In the genomic region with DNA sequence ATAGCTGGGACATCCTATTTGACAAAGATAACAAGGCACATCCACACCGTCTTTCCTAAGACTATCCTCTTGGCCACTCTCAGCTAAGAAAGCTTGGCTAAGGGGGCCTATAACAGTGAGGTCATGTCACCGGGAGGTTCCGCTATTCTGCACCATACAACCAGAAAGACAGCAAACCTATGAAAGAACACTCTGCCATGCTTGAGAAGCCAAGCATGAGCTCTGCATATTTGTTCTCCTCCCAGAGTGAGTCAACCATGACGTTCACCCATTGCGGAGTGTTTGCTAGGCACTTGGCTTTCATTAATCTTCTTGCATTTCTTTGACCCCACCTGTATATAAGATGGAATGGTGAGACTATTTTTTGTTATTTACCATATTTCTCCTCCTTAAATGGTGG, we compare ENCODE assay signal across 7 cellular contexts.
DNase-seq lines count a peak whose midpoint lies in the region; ATAC-seq and TF ChIP-seq lines count a peak whose summit lies in the region.

No MANE protein-coding gene starts in this region.

- TF ChIP-seq RAD21 in Ishikawa (IDR thresholded peaks at IDR 0.05; ENCODE audit: low read depth): no peak

- peak; percentile 50; the same call in 1 of the 2 replicates for TF ChIP-seq EP300 in Ishikawa (IDR thresholded peaks at IDR 0.05; ENCODE audit: borderline replicate concordance)

- TF ChIP-seq CTCF in osteocyte (IDR thresholded peaks at IDR 0.05): no peak

- DNase-seq in osteocyte (ENCODE audit: extremely low spot score, unreplicated experiment) (no peak), HuH-7.5 (ENCODE audit: low spot score) (no peak)
- no peak for DNase-seq in NK-92 treated with Interleukin-12 subunit alpha and Interleukin-12 subunit beta, amount 100 ng/mL, for 24 hours (lab: John Stamatoyannopoulos, UW)
- no peak for DNase-seq in activated naive CD4-positive, alpha-beta T cell treated with anti-CD3 and anti-CD28 coated beads, Interleukin-2, amount 50 U/mL, for 16 hours

- H3K27me3 Mint-ChIP-seq in osteocyte (ENCODE audit: unreplicated experiment): no peaks in the 10 kb centered on the region

- peaks cover 72% of the 10 kb centered on the region for H3K4me1 Mint-ChIP-seq in osteocyte (ENCODE audit: unreplicated experiment)

- peaks cover 10% of the 10 kb centered on the region for H3K9me3 Mint-ChIP-seq in osteocyte (ENCODE audit: unreplicated experiment)

- no peak overlapping the region for H3K4me3 Mint-ChIP-seq in osteocyte (ENCODE audit: unreplicated experiment)

- ATAC-seq in GM18909 (IDR thresholded peaks at IDR 0.05; ENCODE audit: poor library complexity, unreplicated experiment) (peak; percentile 94), HG02763 (IDR thresholded peaks at IDR 0.05; ENCODE audit: unreplicated experiment) (peak; percentile 95)

- peaks cover 4% of the 10 kb centered on the region for H3K36me3 Mint-ChIP-seq in osteocyte (ENCODE audit: unreplicated experiment)

- peak overlapping the region; percentile 94 for H3K27ac Mint-ChIP-seq in osteocyte (ENCODE audit: unreplicated experiment)

TF ChIP-seq in Ishikawa, 13 proteins besides CTCF, POLR2A, EP300 and RAD21:
- TF ChIP-seq TAF1 (IDR thresholded peaks at IDR 0.05; ENCODE audit: low read depth) (no peak), REST (IDR thresholded peaks at IDR 0.05; ENCODE audit: low read depth) (no peak), ZBTB7A (IDR thresholded peaks at IDR 0.05; ENCODE audit: low read depth) (no peak), CREB1 (IDR thresholded peaks at IDR 0.05; ENCODE audit: low read depth) (no peak), TEAD4 (IDR thresholded peaks at IDR 0.05) (peak; percentile 56; the same call in 1 of the 2 replicates), TCF12 (IDR thresholded peaks at IDR 0.05; ENCODE audit: low read depth) (peak; percentile 52; the same call in 1 of the 2 replicates), EGR1 (IDR thresholded peaks at IDR 0.05) (no peak), FOXM1 (IDR thresholded peaks at IDR 0.05; ENCODE audit: borderline replicate concordance, low read depth) (no peak), USF1 (IDR thresholded peaks at IDR 0.05) (no peak), YY1 (IDR thresholded peaks at IDR 0.05; ENCODE audit: low read depth) (no peak), NFIC (IDR thresholded peaks at IDR 0.05) (peak; percentile 34; the same call in 1 of the 2 replicates)
- TF ChIP-seq, protein P1, sequence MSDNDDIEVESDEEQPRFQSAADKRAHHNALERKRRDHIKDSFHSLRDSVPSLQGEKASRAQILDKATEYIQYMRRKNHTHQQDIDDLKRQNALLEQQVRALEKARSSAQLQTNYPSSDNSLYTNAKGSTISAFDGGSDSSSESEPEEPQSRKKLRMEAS (IDR thresholded peaks at IDR 0.05): no peak
